In the genomic region with DNA sequence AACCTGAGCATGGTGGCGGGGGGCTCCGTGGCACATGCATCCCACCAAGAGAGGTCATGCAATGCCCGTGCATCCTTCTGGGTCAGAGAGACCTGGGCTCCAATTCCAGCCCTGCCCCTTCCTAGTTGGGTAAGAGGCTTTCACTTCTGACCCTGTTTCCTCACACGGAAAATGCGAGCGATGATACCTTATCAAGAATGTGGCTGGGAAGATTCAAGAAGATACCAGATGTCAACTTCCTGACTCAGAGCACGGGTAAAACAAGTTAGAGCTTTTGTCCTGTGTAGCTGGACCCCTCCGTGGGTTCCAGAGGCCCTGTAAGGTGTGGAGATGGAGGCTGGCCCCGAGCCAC, we compare ENCODE assay signal across 7 cellular contexts. TPM values are rescaled to one million over a fixed set of nuclear protein-coding genes. Genes with fewer than 3 reads are reported as not detected.
DNase-seq lines count a peak whose midpoint lies in the region; ATAC-seq and TF ChIP-seq lines count a peak whose summit lies in the region.

No MANE protein-coding gene starts in this region.

- H3K4me3 ChIP-seq in HL-60 (replicated peaks; ENCODE audit: insufficient read depth, low read length) (no peak overlapping the region), iPS-20b (ENCODE audit: low read length) (peak overlapping the region; percentile 59), skin epidermis (peak overlapping the region in 2 of 7 experiments; percentile 7 to 30)

- H3K36me3 ChIP-seq in iPS-20b (ENCODE audit: insufficient read depth, low read depth, low read length) = no peaks in the 10 kb centered on the region

- H3K27me3 ChIP-seq in HL-60 (ENCODE audit: insufficient read depth, poor library complexity, severe bottlenecking) (no peaks in the 10 kb centered on the region), iPS-20b (ENCODE audit: insufficient read depth, low read length) (peaks cover 14% of the 10 kb centered on the region)

- TF ChIP-seq CTCF in HL-60 (IDR thresholded peaks at IDR 0.05; ENCODE audit: insufficient read depth, low read length) (no peak), WTC11 (IDR thresholded peaks at IDR 0.05) (no peak)

- ATAC-seq in WTC11 (peak; percentile 3), HG03139 (IDR thresholded peaks at IDR 0.05; ENCODE audit: unreplicated experiment) (no peak)

- H3K9ac ChIP-seq in iPS-20b (ENCODE audit: low read depth, low read length) = peak overlapping the region; percentile 77; the same call in 1 of the 2 replicates

- H3K4me1 Mint-ChIP-seq in WTC11 = peaks cover 95% of the 10 kb centered on the region

- H3K9me3 ChIP-seq in iPS-20b (ENCODE audit: insufficient read depth, low read depth, low read length) = no peaks in the 10 kb centered on the region

- H3K4me3 Mint-ChIP-seq in WTC11 = peak overlapping the region; percentile 60

- POLR2A ChIA-PET in WTC11 (lab: Charles Lee) = interaction anchor here (0.6 to 2.1 kb wide), 7 partner anchors 8 to 115 kb away, joined by 3 to 9 read pairs (median 5); partner anchors contain the start of genes CREB3L1 and DGKZ

- peaks cover 70% of the 10 kb centered on the region for H3K4me1 ChIP-seq in iPS-20b (ENCODE audit: insufficient read depth, low read length)

- DNase-seq in HL-60 (ENCODE audit: low read depth in 1 of 2, low spot score in 1 of 2) (no peak), WTC11 (ENCODE audit: low spot score) (no peak), COLO668 (lab: John Stamatoyannopoulos, UW; ENCODE audit: unreplicated experiment) (no peak)
- no peak for DNase-seq in central memory CD4-positive, alpha-beta T cell

- H3K27ac ChIP-seq in HL-60 (replicated peaks) = peak overlapping the region; percentile 32
- peak overlapping the region; percentile 86 for H3K27ac ChIP-seq in iPS-20b (ENCODE audit: low read length)
- H3K27ac ChIP-seq in skin epidermis = peak overlapping the region in 14 of 21 experiments; percentile 2 to 75 (median 37)

- CTCF ChIA-PET in WTC11 (lab: Charles Lee) = interaction anchor here (0.6 to 5.6 kb wide), 13 partner anchors 9 to 155 kb away, joined by 3 to 62 read pairs (median 9); partner anchors contain the start of genes CHRM4 and DGKZ

- peaks cover 14% of the 10 kb centered on the region for H3K27me3 Mint-ChIP-seq in WTC11 (ENCODE audit: low read depth)

- H3K27ac Mint-ChIP-seq in WTC11 = peak overlapping the region; percentile 99

- H3K9me3 Mint-ChIP-seq in WTC11 = no peaks in the 10 kb centered on the region

- no peaks in the 10 kb centered on the region for H3K36me3 Mint-ChIP-seq in WTC11

TF ChIP-seq in WTC11, 78 proteins besides CTCF, POLR2A, EP300 and RAD21 (continues in another document):
- no peak for TF ChIP-seq TEAD1 (CRISPR knock-in tag; IDR thresholded peaks at IDR 0.05)
- no peak for TF ChIP-seq SOX15 (CRISPR knock-in tag; IDR thresholded peaks at IDR 0.05)
- no peak for TF ChIP-seq CREB1 (CRISPR knock-in tag; IDR thresholded peaks at IDR 0.05)
- TF ChIP-seq JAZF1 (CRISPR knock-in tag; IDR thresholded peaks at IDR 0.05) = no peak
- no peak for TF ChIP-seq ETV6 (CRISPR knock-in tag; IDR thresholded peaks at IDR 0.05)
- TF ChIP-seq, protein P1, sequence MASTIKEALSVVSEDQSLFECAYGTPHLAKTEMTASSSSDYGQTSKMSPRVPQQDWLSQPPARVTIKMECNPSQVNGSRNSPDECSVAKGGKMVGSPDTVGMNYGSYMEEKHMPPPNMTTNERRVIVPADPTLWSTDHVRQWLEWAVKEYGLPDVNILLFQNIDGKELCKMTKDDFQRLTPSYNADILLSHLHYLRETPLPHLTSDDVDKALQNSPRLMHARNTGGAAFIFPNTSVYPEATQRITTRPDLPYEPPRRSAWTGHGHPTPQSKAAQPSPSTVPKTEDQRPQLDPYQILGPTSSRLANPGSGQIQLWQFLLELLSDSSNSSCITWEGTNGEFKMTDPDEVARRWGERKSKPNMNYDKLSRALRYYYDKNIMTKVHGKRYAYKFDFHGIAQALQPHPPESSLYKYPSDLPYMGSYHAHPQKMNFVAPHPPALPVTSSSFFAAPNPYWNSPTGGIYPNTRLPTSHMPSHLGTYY (CRISPR knock-in tag; IDR thresholded peaks at IDR 0.05) = no peak
- TF ChIP-seq JUN (CRISPR knock-in tag; IDR thresholded peaks at IDR 0.05) = no peak
- TF ChIP-seq ZNF219 (CRISPR knock-in tag; IDR thresholded peaks at IDR 0.05; ENCODE audit: borderline replicate concordance) = no peak
- no peak for TF ChIP-seq ZNF263 (CRISPR knock-in tag; IDR thresholded peaks at IDR 0.05; ENCODE audit: low read depth)
- TF ChIP-seq ZNF416 (CRISPR knock-in tag; IDR thresholded peaks at IDR 0.05) = no peak
- TF ChIP-seq ZNF425 (CRISPR knock-in tag; conservative IDR thresholded peaks at IDR 0.05) = no peak
- TF ChIP-seq ZNF317 (CRISPR knock-in tag; IDR thresholded peaks at IDR 0.05; ENCODE audit: borderline replicate concordance, low read depth) = no peak
- TF ChIP-seq ZNF423 (CRISPR knock-in tag; IDR thresholded peaks at IDR 0.05) = no peak
- TF ChIP-seq CDX4 (CRISPR knock-in tag; IDR thresholded peaks at IDR 0.05; ENCODE audit: borderline replicate concordance) = no peak
- TF ChIP-seq ARID4B (CRISPR knock-in tag; IDR thresholded peaks at IDR 0.05; ENCODE audit: borderline replicate concordance) = no peak

RNA-seq across cellular contexts. Expression of gene DGKZ, which starts 8.7 kb away (rescaled TPM):
- 107 to 139 TPM (median 115 TPM) in 3 replicates for total RNA-seq in WTC11 (2021)

RNA-seq across cellular contexts. Expression of gene MDK, which starts 42.9 kb away (rescaled TPM):
- 560 to 611 TPM (median 602 TPM) in 3 replicates for total RNA-seq in WTC11 (2021)

RNA-seq across cellular contexts. Expression of gene CHRM4, which starts 53.0 kb away (rescaled TPM):
- 0.62 to 0.85 TPM (median 0.62 TPM) in 3 replicates for total RNA-seq in WTC11 (2021)

Comparison
In these comparisons a context has a peak if more than half of its experiments do, and no peak if none do; other contexts are left out.
1. H3K27ac ChIP-seq: peak in every context shown above with its lines; median percentile 86 in iPS-20b; 37 in skin epidermis; 32 in HL-60.